ENCODE assay signal across 2 cellular contexts in genomic region chr6:140670013-140670412, GRCh38.
A peak's percentile ranks its signal among the peaks of the same experiment; 100 is the strongest.
TF ChIP-seq lines count a peak whose summit lies in the region.

No MANE protein-coding gene starts in this region.

TF ChIP-seq in endothelial cell of umbilical vein, 7 proteins besides CTCF, POLR2A, EP300 and RAD21 (continued from another document):
- peak; percentile 4 for TF ChIP-seq FOS (IDR thresholded peaks at IDR 0.05; ENCODE audit: borderline replicate concordance, insufficient read depth, low read length)

TF ChIP-seq in GM23338, 12 proteins besides CTCF, POLR2A, EP300 and RAD21 (continued from another document):
- TF ChIP-seq REST (IDR thresholded peaks at IDR 0.05; ENCODE audit: unreplicated experiment) (no peak), CREB1 (CRISPR knock-in tag; IDR thresholded peaks at IDR 0.05; ENCODE audit: low read depth) (no peak), NANOG (IDR thresholded peaks at IDR 0.05; ENCODE audit: borderline replicate concordance) (no peak), EZH2 (IDR thresholded peaks at IDR 0.05; ENCODE audit: low read depth, unreplicated experiment) (no peak), STAT1 (IDR thresholded peaks at IDR 0.05; ENCODE audit: unreplicated experiment) (no peak), ETS1 (IDR thresholded peaks at IDR 0.05) (no peak), ZNF331 (CRISPR knock-in tag; IDR thresholded peaks at IDR 0.05; ENCODE audit: low read depth) (no peak), ZNF462 (CRISPR knock-in tag; IDR thresholded peaks at IDR 0.05) (no peak), POLR2AphosphoS5 (IDR thresholded peaks at IDR 0.05; ENCODE audit: low read depth) (no peak), ZNF114 (CRISPR knock-in tag; IDR thresholded peaks at IDR 0.05) (no peak)
TF ChIP-seq in GM23338: peak in this region for 0.
